In the genomic region with DNA sequence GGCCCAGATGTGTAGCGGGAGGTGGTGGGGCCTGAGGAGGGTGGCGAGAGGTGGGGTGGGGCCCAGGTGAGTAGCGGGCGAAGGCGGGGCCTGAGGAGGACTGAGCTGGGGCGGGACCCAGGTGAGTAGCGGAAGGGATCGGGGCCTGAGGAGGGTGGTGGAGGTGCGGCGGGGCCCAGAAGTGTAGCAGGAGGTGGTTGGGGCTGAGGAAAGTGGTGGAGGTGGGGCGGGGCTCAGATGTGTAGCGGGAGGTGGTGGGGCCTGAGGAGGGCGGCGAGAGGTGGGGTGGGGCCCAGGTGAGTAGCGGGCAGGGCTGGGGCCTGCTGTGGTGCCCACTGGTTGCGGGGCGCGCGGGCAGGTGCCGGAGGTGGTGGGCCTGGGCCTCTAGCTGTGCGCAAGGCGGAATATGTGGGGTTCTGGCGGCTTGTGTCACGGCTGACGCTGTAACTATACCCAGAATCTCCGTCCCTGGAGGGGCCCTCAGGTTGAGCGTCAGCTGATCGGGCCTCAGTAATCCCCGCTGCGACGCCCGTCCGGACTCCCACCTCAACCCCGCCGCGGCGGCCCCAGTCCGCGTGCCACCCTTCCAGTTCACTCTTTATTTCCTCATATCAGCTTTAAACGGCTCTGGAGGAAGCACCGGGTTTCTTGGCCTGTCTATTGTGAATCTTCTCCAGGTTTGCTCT, we compare ENCODE assay signal across 8 cellular contexts. TPM values are rescaled to one million over a fixed set of nuclear protein-coding genes. Genes with fewer than 3 reads are reported as not detected.
DNase-seq lines count a peak whose midpoint lies in the region; ATAC-seq, FAIRE-seq and TF ChIP-seq lines count a peak whose summit lies in the region.

No MANE protein-coding gene starts in this region.

- no peak overlapping the region for H3K27ac ChIP-seq in astrocyte (ENCODE audit: low read depth, low read length)
- H3K27ac ChIP-seq in skin epidermis = peak overlapping the region; percentile 48 to 97 (median 90)

- H3K79me2 ChIP-seq in astrocyte (ENCODE audit: insufficient read depth, low read length) = peaks cover 40% of the 10 kb centered on the region

- H3K4me1 ChIP-seq in astrocyte (ENCODE audit: insufficient read depth, low read length) (peaks cover 8% of the 10 kb centered on the region), iPS-15b (ENCODE audit: control insufficient read depth, insufficient read depth, low read length) (no peaks in the 10 kb centered on the region)

- H3K36me3 Mint-ChIP-seq in astrocyte (ENCODE audit: low read depth, unreplicated experiment) = peaks cover 11% of the 10 kb centered on the region

- peak overlapping the region; percentile 91 for H3K4me2 ChIP-seq in astrocyte (ENCODE audit: low read length)

- H3K4me1 Mint-ChIP-seq in astrocyte (ENCODE audit: low read depth, unreplicated experiment) = peaks cover 3% of the 10 kb centered on the region

- H3K27me3 Mint-ChIP-seq in astrocyte (ENCODE audit: low read depth, unreplicated experiment) = no peaks in the 10 kb centered on the region

- no peaks in the 10 kb centered on the region for H3K9me3 ChIP-seq in astrocyte (ENCODE audit: insufficient read depth, low read depth, low read length)
- no peaks in the 10 kb centered on the region for H3K9me3 ChIP-seq in iPS-15b (ENCODE audit: control insufficient read depth, insufficient read depth, low read length)

- no peaks in the 10 kb centered on the region for H3K9me3 Mint-ChIP-seq in astrocyte (ENCODE audit: unreplicated experiment)

- peaks cover 13% of the 10 kb centered on the region for H4K20me1 ChIP-seq in astrocyte (ENCODE audit: insufficient read depth, low read length)

- FAIRE-seq in astrocyte (lab: Jason Lieb, UNC) = no peak

- ATAC-seq in GM19463 (IDR thresholded peaks at IDR 0.05; ENCODE audit: unreplicated experiment) = peak; percentile 16

- DNase-seq in COLO668 (lab: John Stamatoyannopoulos, UW; ENCODE audit: unreplicated experiment) = peak; percentile 52
- peak; percentile 34 to 49 for DNase-seq in Kasumi-1 (lab: John Stamatoyannopoulos, UW)
- DNase-seq in astrocyte (ENCODE audit: low read depth) = no peak
- DNase-seq in mucosa of gallbladder (ENCODE audit: low spot score) = no peak
- DNase-seq in ACHN = no peak

- peak overlapping the region; percentile 92 for H3K27ac Mint-ChIP-seq in astrocyte (ENCODE audit: unreplicated experiment)

- H3K4me3 ChIP-seq in astrocyte (ENCODE audit: insufficient read depth, low read depth, low read length) (peak overlapping the region; percentile 56), iPS-15b (ENCODE audit: low read depth, low read length) (peak overlapping the region; percentile 75), skin epidermis (peak overlapping the region; percentile 66 to 83 (median 77))

- H3K4me3 Mint-ChIP-seq in astrocyte (ENCODE audit: unreplicated experiment) = peak overlapping the region; percentile 98

- H3K36me3 ChIP-seq in astrocyte (ENCODE audit: insufficient read depth, low read length) (peaks cover 26% of the 10 kb centered on the region), iPS-15b (ENCODE audit: control insufficient read depth, insufficient read depth, low read length) (peaks cover 8% of the 10 kb centered on the region)

- H3K9ac ChIP-seq in astrocyte (ENCODE audit: low read length) (peak overlapping the region; percentile 98), iPS-15b (ENCODE audit: low read depth, low read length) (peak overlapping the region; percentile 71)

- peak overlapping the region; percentile 70 for H2AFZ ChIP-seq in astrocyte (ENCODE audit: low read depth, low read length)

- in situ Hi-C loops in ACHN (cut with HindIII; ENCODE audit: low pct_ligation_motif_present, low pct_unique_long_range_greater_than_20kb, low sequenced_read_pairs) = no loop called here

- no peaks in the 10 kb centered on the region for H3K27me3 ChIP-seq in astrocyte (ENCODE audit: insufficient read depth, low read length)
- H3K27me3 ChIP-seq in iPS-15b (ENCODE audit: control insufficient read depth, insufficient read depth, low read length) = no peaks in the 10 kb centered on the region

- TF ChIP-seq CTCF in astrocyte (IDR thresholded peaks at IDR 0.05; ENCODE audit: insufficient read depth, low read depth, low read length) = no peak

RNA-seq across cellular contexts. Expression of gene SF3B6, which starts 0.9 kb away (rescaled TPM):
- total RNA-seq in astrocyte (105 and 106 TPM in 2 replicates), mucosa of gallbladder (69.5 TPM)

RNA-seq across cellular contexts. Expression of gene TP53I3, which starts 7.6 kb away (rescaled TPM):
- total RNA-seq in astrocyte (83.6 and 93.2 TPM in 2 replicates), mucosa of gallbladder (35.2 TPM)

RNA-seq across cellular contexts. Expression of gene FKBP1B, which starts 27.5 kb away (rescaled TPM):
- total RNA-seq in astrocyte = 16.8 and 19.4 TPM in 2 replicates
- total RNA-seq in mucosa of gallbladder = 23.0 TPM

RNA-seq across cellular contexts. Expression of gene WDCP, which starts 29.8 kb away (rescaled TPM):
- total RNA-seq in astrocyte (10.3 and 17.4 TPM in 2 replicates), mucosa of gallbladder (8.4 TPM)

RNA-seq across cellular contexts. Expression of gene PFN4, which starts 46.1 kb away (rescaled TPM):
- total RNA-seq in astrocyte (0.48 and 0.64 TPM in 2 replicates), mucosa of gallbladder (0.35 TPM)

Comparison
In these comparisons a context has a peak if more than half of its experiments do, and no peak if none do; other contexts are left out.
1. DNase-seq: peak in COLO668 (single experiment) and Kasumi-1 (2 of 2); none in astrocyte (single experiment), mucosa of gallbladder (single experiment) and ACHN (single experiment).
2. Peak in every context shown above with its lines, with median percentiles within 50 percentile points of each other: H3K4me3 ChIP-seq.